In genomic region chr4:165874799-165875371, GRCh38 we compare ENCODE assay signal across 10 cellular contexts. TPM values are rescaled to one million over a fixed set of nuclear protein-coding genes. Genes with fewer than 3 reads are reported as not detected.
DNase-seq lines count a peak whose midpoint lies in the region; ATAC-seq and TF ChIP-seq lines count a peak whose summit lies in the region.
"Had no signal": no experiment of that assay in that cellular context is flagged by ENCODE, and none has a peak within 500 bp of the region (broad histone marks: within the 10 kb centered on the region; RNA-seq: fewer than 3 reads in every experiment).

No MANE protein-coding gene starts in this region.

- no peaks in the 10 kb centered on the region for H3K36me3 Mint-ChIP-seq in H9 (ENCODE audit: insufficient read depth in 1 of 3, low read depth in 3 of 3)
- H3K36me3 Mint-ChIP-seq: activated CD4-positive, alpha-beta memory T cell treated with anti-CD3 and anti-CD28 coated beads for 36 hours had no signal

- H2BK120ac ChIP-seq in H9 (ENCODE audit: low read depth, low read length, poor library complexity, severe bottlenecking): no peak overlapping the region

- peak; percentile 67 for DNase-seq in H9
- peak; percentile 42 for DNase-seq in astrocyte of the hippocampus (ENCODE audit: low read depth, low spot score)
- DNase-seq in sigmoid colon: peak; percentile 65
- no peak for DNase-seq in NAMALWA (ENCODE audit: low spot score)
- DNase-seq: activated CD4-positive, alpha-beta memory T cell treated with anti-CD3 and anti-CD28 coated beads for 36 hours had no signal

- H3K36me3 ChIP-seq in sigmoid colon: no peaks in the 10 kb centered on the region

- H3K27me3 ChIP-seq in H9 (ENCODE audit: insufficient read depth, low read length) (peaks cover 27% of the 10 kb centered on the region; the same call in 1 of the 2 replicates), sigmoid colon (peaks cover 0 to 28% (median 0%) of the 10 kb centered on the region in 3 donors)

- no CpG with 5 or more reads among the region's 37 CpGs for WGBS in H9 (ENCODE audit: extremely low coverage, insufficient read length, low lambda C conversion rate)
- 3 to 6% methylated on average over 37 of the region's 37 CpGs for WGBS in sigmoid colon, 2 donors

- no peak overlapping the region for H3K14ac ChIP-seq in H9 (ENCODE audit: insufficient read depth, low read length)

- TF ChIP-seq CTCF in H9 (conservative IDR thresholded peaks at IDR 0.05): no peak
- TF ChIP-seq CTCF in sigmoid colon (IDR thresholded peaks at IDR 0.05): no peak

- H3K4me3 Mint-ChIP-seq in H9: peak overlapping the region; percentile 64 to 89
- H3K4me3 Mint-ChIP-seq: activated CD4-positive, alpha-beta memory T cell treated with anti-CD3 and anti-CD28 coated beads for 36 hours had no signal

- H3K79me1 ChIP-seq in H9 (ENCODE audit: insufficient read depth, low read depth, low read length, poor library complexity, severe bottlenecking): no peaks in the 10 kb centered on the region

- H4K20me1 ChIP-seq in H9 (ENCODE audit: control insufficient read depth, insufficient read depth, insufficient read length): no peaks in the 10 kb centered on the region

- no peak for TF ChIP-seq EP300 in sigmoid colon (IDR thresholded peaks at IDR 0.05)

- no peak overlapping the region for H2BK20ac ChIP-seq in H9 (ENCODE audit: low read depth, low read length, poor library complexity, severe bottlenecking)

- H3K23ac ChIP-seq in H9 (ENCODE audit: insufficient read length, low read depth, low read length): no peak overlapping the region

- H3T11ph ChIP-seq in H9 (ENCODE audit: low read length): no peak overlapping the region

- no peaks in the 10 kb centered on the region for H3K79me2 ChIP-seq in H9 (ENCODE audit: insufficient read depth, low read length)

- ATAC-seq in HG03175 (IDR thresholded peaks at IDR 0.05; ENCODE audit: unreplicated experiment): no peak
- no peak for ATAC-seq in GM21737 (IDR thresholded peaks at IDR 0.05; ENCODE audit: unreplicated experiment)
- ATAC-seq in HG03571 (IDR thresholded peaks at IDR 0.05; ENCODE audit: unreplicated experiment): no peak
- ATAC-seq: GM12878 had no signal

- no peak for TF ChIP-seq POLR2A in sigmoid colon (IDR thresholded peaks at IDR 0.05)

- peak overlapping the region; percentile 13 for H3K4me3 ChIP-seq in iPS-11a (ENCODE audit: low read depth, low read length)
- peak overlapping the region; percentile 38 to 67 (median 58) for H3K4me3 ChIP-seq in sigmoid colon
- H3K4me3 ChIP-seq: GM12878 had no signal

- peaks cover 23% of the 10 kb centered on the region for H3K23me2 ChIP-seq in H9 (ENCODE audit: insufficient read length, low read depth, low read length, poor library complexity, severe bottlenecking)

- H3K27ac Mint-ChIP-seq in H9: no peak overlapping the region
- H3K27ac Mint-ChIP-seq: activated CD4-positive, alpha-beta memory T cell treated with anti-CD3 and anti-CD28 coated beads for 36 hours had no signal

- no peak overlapping the region for H4K5ac ChIP-seq in H9 (ENCODE audit: insufficient read length, low read depth, low read length)

- no peak overlapping the region for H4K91ac ChIP-seq in H9 (ENCODE audit: insufficient read length, low read depth, low read length)

- no peak overlapping the region for H2BK5ac ChIP-seq in H9 (ENCODE audit: insufficient read length, low read length)

- intact Hi-C loops in sigmoid colon (cut with DNase I): loop anchor here (5.0 to 10.0 kb wide), 3 partner anchors 167 to 380 kb away; no protein-coding TSS in a partner anchor

- no peak overlapping the region for H3K27ac ChIP-seq in H9 (ENCODE audit: insufficient read length, low read depth, low read length)
- H3K27ac ChIP-seq in sigmoid colon: peak overlapping the region in 3 of 4 donors; percentile 56 to 77 (median 63)

- H2AK5ac ChIP-seq in H9 (ENCODE audit: insufficient read length, low read length): no peak overlapping the region

- no peak overlapping the region for H4K8ac ChIP-seq in H9 (replicated peaks; ENCODE audit: insufficient read length, low read depth, low read length)

- no peaks in the 10 kb centered on the region for H3K9me3 ChIP-seq in H9 (ENCODE audit: control insufficient read depth, low read depth, low read length)
- H3K9me3 ChIP-seq in sigmoid colon: no peaks in the 10 kb centered on the region

- H3K27me3 Mint-ChIP-seq in H9 (ENCODE audit: low read depth): peaks cover 75% of the 10 kb centered on the region

- no peak overlapping the region for H3K56ac ChIP-seq in H9 (ENCODE audit: insufficient read length, low read depth, low read length)

- H2BK15ac ChIP-seq in H9 (ENCODE audit: low read depth, low read length): no peak overlapping the region

- H3K4me2 ChIP-seq in H9 (ENCODE audit: insufficient read depth, insufficient read length, low read length): peak overlapping the region; percentile 96

- H3K4me1 ChIP-seq in H9 (ENCODE audit: insufficient read depth, low read length) (no peaks in the 10 kb centered on the region), sigmoid colon (peaks cover 0 to 25% (median 20%) of the 10 kb centered on the region in 4 donors)

- H2BK12ac ChIP-seq in H9 (ENCODE audit: insufficient read length, low read depth, low read length): no peak overlapping the region

- no peak overlapping the region for H3K18ac ChIP-seq in H9 (ENCODE audit: insufficient read length, low read depth, low read length)

- peaks cover 22 to 24% of the 10 kb centered on the region in 2 experiments for H3K4me1 Mint-ChIP-seq in H9

- H2AFZ ChIP-seq in H9 (ENCODE audit: low read length): no peak overlapping the region

- peaks cover 0 to 4% of the 10 kb centered on the region in 2 experiments; a peak in 1 of 5 replicates for H3K9me3 Mint-ChIP-seq in H9
- H3K9me3 Mint-ChIP-seq: activated CD4-positive, alpha-beta memory T cell treated with anti-CD3 and anti-CD28 coated beads for 36 hours had no signal

- no peak overlapping the region for H3K4ac ChIP-seq in H9 (ENCODE audit: low read depth, low read length)

- H3K9ac ChIP-seq in H9 (ENCODE audit: extremely low read depth, insufficient read length, low read length): no peak overlapping the region

RNA-seq across cellular contexts. Expression of gene TLL1, which starts 1.8 kb away (rescaled TPM):
- not detected in 2 replicates for total RNA-seq in H9 (2021)
- total RNA-seq in sigmoid colon: 1 to 10 TPM; 4.8 to 7.5 (median 5.1) TPM
- under 1 TPM in 2 of 3 donors, not detected in 1; 0.60 to 0.99 TPM for polyA plus RNA-seq in sigmoid colon
- total RNA-seq: activated CD4-positive, alpha-beta memory T cell treated with anti-CD3 and anti-CD28 coated beads for 36 hours had no signal
